Comparison of ENCODE assay signal across 23 cellular contexts in genomic region chr14:65783576-65783975, GRCh38.
"Had no signal": no experiment of that assay in that cellular context is flagged by ENCODE, and none has a peak within 500 bp of the region (broad histone marks: within the 10 kb centered on the region; RNA-seq: fewer than 3 reads in every experiment).

No MANE protein-coding gene starts in this region.

- H3K4me1 ChIP-seq: colonic mucosa, left ventricle myocardium inferior, transverse colon, vagina had no signal

- H3K36me3 Mint-ChIP-seq: activated CD4-positive, alpha-beta memory T cell treated with anti-CD3 and anti-CD28 coated beads for 36 hours; brain; mesothelial cell of epicardium; natural killer cell; stimulated activated naive B cell treated with anti-CD40 and anti-IgM and Interleukin-4, amounts not matched to agents 10 μg/mL and 1 μg/mL and 100 μg/mL, for 72 hours had no signal

- H3K27me3 ChIP-seq: colonic mucosa, sigmoid colon, transverse colon, vagina had no signal

- H3K36me3 ChIP-seq: colonic mucosa, left ventricle myocardium inferior, sigmoid colon, transverse colon, vagina had no signal

- H3K27ac ChIP-seq: colonic mucosa, epithelial cell of prostate, left ventricle myocardium inferior, sigmoid colon, transverse colon, vagina had no signal

- DNase-seq: activated B cell treated with CpG ODN at 0.5 μM for 24 hours; activated CD4-positive, alpha-beta memory T cell treated with anti-CD3 and anti-CD28 coated beads for 36 hours; activated CD4-positive, alpha-beta T cell treated with anti-CD3 and anti-CD28 coated beads for 48 hours; activated effector memory CD4-positive, alpha-beta T cell treated with Interleukin-2 at 50 U/mL for 16 hours; activated naive CD4-positive, alpha-beta T cell treated with anti-CD3 and anti-CD28 coated beads for 36 hours; activated T-cell treated with anti-CD3 and anti-CD28 coated beads, Interleukin-2, amount 50 U/mL, for 72 hours; colonic mucosa; foreskin fibroblast; left ventricle myocardium inferior; natural killer cell; retina; sigmoid colon; stimulated activated CD4-positive, alpha-beta T cell treated with anti-CD3 and anti-CD28 coated beads, Interleukin-2, amount 100 ng/mL, for 48 hours; stimulated activated CD8-positive, alpha-beta memory T cell treated with anti-CD3 and anti-CD28 coated beads, Interleukin-4, amount 100 ng/mL, for 48 hours; stimulated activated naive B cell treated with anti-CD40 and anti-IgM and Interleukin-4, amounts not matched to agents 10 μg/mL and 1 μg/mL and 100 μg/mL, for 72 hours; T1000; transverse colon had no signal

- H3K9me3 ChIP-seq: colonic mucosa, left ventricle myocardium inferior, sigmoid colon, transverse colon, vagina had no signal

- H3K27me3 Mint-ChIP-seq: activated B cell treated with CpG ODN at 0.5 μM for 24 hours; brain; stimulated activated naive B cell treated with anti-CD40 and anti-IgM and Interleukin-4, amounts not matched to agents 10 μg/mL and 1 μg/mL and 100 μg/mL, for 72 hours had no signal

- H3K4me1 Mint-ChIP-seq: activated B cell treated with CpG ODN at 0.5 μM for 24 hours; mesothelial cell of epicardium; natural killer cell; stimulated activated naive B cell treated with anti-CD40 and anti-IgM and Interleukin-4, amounts not matched to agents 10 μg/mL and 1 μg/mL and 100 μg/mL, for 72 hours had no signal

- H3K4me3 ChIP-seq: colonic mucosa, left ventricle myocardium inferior, sigmoid colon, transverse colon, vagina had no signal

- H3K4me3 Mint-ChIP-seq: activated B cell treated with CpG ODN at 0.5 μM for 24 hours; activated CD4-positive, alpha-beta memory T cell treated with anti-CD3 and anti-CD28 coated beads for 36 hours; activated naive CD4-positive, alpha-beta T cell treated with anti-CD3 and anti-CD28 coated beads for 36 hours; activated T-cell treated with anti-CD3 and anti-CD28 coated beads, Interleukin-2, amount 50 U/mL, for 72 hours; brain; mesothelial cell of epicardium; natural killer cell; stimulated activated naive B cell treated with anti-CD40 and anti-IgM and Interleukin-4, amounts not matched to agents 10 μg/mL and 1 μg/mL and 100 μg/mL, for 72 hours; T-helper 1 cell treated with Interleukin-12 subunit alpha and Interleukin-12 subunit beta and Interleukin-4 antibody, amounts not matched to agents 30 μg/mL and 1 μg/mL, for 36 hours had no signal

- H3K27ac Mint-ChIP-seq: activated B cell treated with CpG ODN at 0.5 μM for 24 hours; activated CD4-positive, alpha-beta memory T cell treated with anti-CD3 and anti-CD28 coated beads for 36 hours; activated naive CD4-positive, alpha-beta T cell treated with anti-CD3 and anti-CD28 coated beads for 36 hours; activated T-cell treated with anti-CD3 and anti-CD28 coated beads, Interleukin-2, amount 50 U/mL, for 72 hours; brain; mesothelial cell of epicardium; natural killer cell; progenitor cell of endocrine pancreas; stimulated activated naive B cell treated with anti-CD40 and anti-IgM and Interleukin-4, amounts not matched to agents 10 μg/mL and 1 μg/mL and 100 μg/mL, for 72 hours; T-helper 1 cell treated with Interleukin-12 subunit alpha and Interleukin-12 subunit beta and Interleukin-4 antibody, amounts not matched to agents 30 μg/mL and 1 μg/mL, for 36 hours had no signal

- H3K9me3 Mint-ChIP-seq: activated B cell treated with CpG ODN at 0.5 μM for 24 hours; activated CD4-positive, alpha-beta memory T cell treated with anti-CD3 and anti-CD28 coated beads for 36 hours; activated naive CD4-positive, alpha-beta T cell treated with anti-CD3 and anti-CD28 coated beads for 36 hours; activated T-cell treated with anti-CD3 and anti-CD28 coated beads, Interleukin-2, amount 50 U/mL, for 72 hours; brain; mesothelial cell of epicardium; natural killer cell; stimulated activated naive B cell treated with anti-CD40 and anti-IgM and Interleukin-4, amounts not matched to agents 10 μg/mL and 1 μg/mL and 100 μg/mL, for 72 hours; T-helper 1 cell treated with Interleukin-12 subunit alpha and Interleukin-12 subunit beta and Interleukin-4 antibody, amounts not matched to agents 30 μg/mL and 1 μg/mL, for 36 hours had no signal
